19 cellular contexts compared by ENCODE assay signal in the genomic region with DNA sequence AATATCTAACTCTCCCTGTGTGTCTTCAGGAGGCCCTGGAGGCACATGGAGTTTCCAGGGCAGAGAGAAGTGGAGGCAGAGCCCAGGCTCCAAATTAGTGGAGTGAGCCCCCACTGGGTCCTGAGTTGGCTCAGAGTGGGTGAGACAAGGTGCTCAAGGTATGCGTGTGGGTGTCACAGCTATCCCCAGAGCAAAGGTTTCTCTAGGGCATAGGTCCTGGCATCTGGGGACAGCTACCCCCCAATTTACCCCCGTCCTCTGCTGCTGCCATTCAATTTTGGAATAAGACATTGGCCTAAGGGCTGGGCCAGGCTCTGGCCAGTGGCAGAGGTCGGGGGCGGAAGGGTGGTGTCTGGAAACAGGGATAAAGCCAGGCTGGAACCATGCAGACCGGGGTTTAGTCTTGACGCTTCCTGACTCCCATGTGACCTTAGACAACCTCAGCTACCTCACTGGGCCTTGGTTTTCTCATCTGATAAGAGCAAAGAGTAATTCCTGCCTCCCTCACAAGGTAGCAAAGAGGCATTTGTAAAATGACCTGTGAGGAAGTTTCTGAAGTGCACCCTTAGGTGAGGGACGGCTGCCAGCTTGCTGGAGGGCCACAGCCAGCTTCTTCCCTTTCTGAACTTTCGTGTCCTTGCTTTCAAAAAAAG.
"Had no signal": no experiment of that assay in that cellular context is flagged by ENCODE, and none has a peak within 500 bp of the region (broad histone marks: within the 10 kb centered on the region; RNA-seq: fewer than 3 reads in every experiment).

No MANE protein-coding gene starts in this region.

- H3K4me1 Mint-ChIP-seq: immature natural killer cell; stimulated activated effector memory CD8-positive, alpha-beta T cell treated with anti-CD3 and anti-CD28 coated beads, Interleukin-12 subunit alpha, Interleukin-12 subunit beta, amount 100 ng/mL, for 72 hours had no signal

- H3K27me3 ChIP-seq: esophagus muscularis mucosa, gastrocnemius medialis, neutrophil, suprapubic skin had no signal

- ATAC-seq: effector memory CD8-positive, alpha-beta T cell; gastrocnemius medialis; left colon; mucosa of descending colon; naive thymus-derived CD8-positive, alpha-beta T cell; stimulated activated effector memory CD8-positive, alpha-beta T cell treated with anti-CD3 and anti-CD28 coated beads, Interleukin-12 subunit alpha, Interleukin-12 subunit beta, amount 100 ng/mL, for 72 hours; stimulated activated naive CD8-positive, alpha-beta T cell treated with anti-CD3 and anti-CD28 coated beads, Interleukin-15, Interleukin-2, amounts not matched to agents 100 U/mL and 50 U/mL, for 24 hours had no signal

- H3K9me3 ChIP-seq: esophagus muscularis mucosa, gastrocnemius medialis, mucosa of descending colon, neutrophil, suprapubic skin, tibial artery had no signal

- H3K36me3 Mint-ChIP-seq: immature natural killer cell; naive thymus-derived CD8-positive, alpha-beta T cell; stimulated activated effector memory CD8-positive, alpha-beta T cell treated with anti-CD3 and anti-CD28 coated beads, Interleukin-12 subunit alpha, Interleukin-12 subunit beta, amount 100 ng/mL, for 72 hours had no signal

- FAIRE-seq: small intestine had no signal

- H3K27ac ChIP-seq: epithelial cell of prostate, esophagus muscularis mucosa, gastrocnemius medialis, neutrophil, suprapubic skin, tibial artery had no signal

- H3K9me3 Mint-ChIP-seq: effector memory CD8-positive, alpha-beta T cell; immature natural killer cell; naive thymus-derived CD8-positive, alpha-beta T cell; stimulated activated effector memory CD8-positive, alpha-beta T cell treated with anti-CD3 and anti-CD28 coated beads, Interleukin-12 subunit alpha, Interleukin-12 subunit beta, amount 100 ng/mL, for 72 hours had no signal

- DNase-seq: effector memory CD8-positive, alpha-beta T cell; gastrocnemius medialis; glutamatergic neuron; immature natural killer cell; left colon; mucosa of descending colon; naive thymus-derived CD8-positive, alpha-beta T cell; right cardiac atrium; small intestine; stimulated activated CD4-positive, alpha-beta T cell treated with anti-CD3 and anti-CD28 coated beads, Interleukin-4, amount 100 ng/mL, for 1 hour; stimulated activated CD8-positive, alpha-beta memory T cell treated with anti-CD3 and anti-CD28 coated beads, Interleukin-4, amount 100 ng/mL, for 48 hours; stimulated activated naive CD8-positive, alpha-beta T cell treated with anti-CD3 and anti-CD28 coated beads, Interleukin-15, Interleukin-2, amounts not matched to agents 100 U/mL and 50 U/mL, for 24 hours; tibial artery had no signal

- H3K36me3 ChIP-seq: esophagus muscularis mucosa, gastrocnemius medialis, neutrophil, suprapubic skin, tibial artery had no signal

- H3K4me1 ChIP-seq: esophagus muscularis mucosa, gastrocnemius medialis, tibial artery had no signal

- H3K27ac Mint-ChIP-seq: effector memory CD8-positive, alpha-beta T cell; immature natural killer cell; progenitor cell of endocrine pancreas; stimulated activated effector memory CD8-positive, alpha-beta T cell treated with anti-CD3 and anti-CD28 coated beads, Interleukin-12 subunit alpha, Interleukin-12 subunit beta, amount 100 ng/mL, for 72 hours had no signal

- H3K4me3 ChIP-seq: esophagus muscularis mucosa, gastrocnemius medialis, mucosa of descending colon, suprapubic skin, tibial artery had no signal

- H3K4me3 Mint-ChIP-seq: effector memory CD8-positive, alpha-beta T cell; immature natural killer cell; naive thymus-derived CD8-positive, alpha-beta T cell; stimulated activated effector memory CD8-positive, alpha-beta T cell treated with anti-CD3 and anti-CD28 coated beads, Interleukin-12 subunit alpha, Interleukin-12 subunit beta, amount 100 ng/mL, for 72 hours had no signal
